In genomic region chr7:131007439-131008330, GRCh38 we compare ENCODE assay signal across 8 cellular contexts.
A peak's percentile ranks its signal among the peaks of the same experiment; 100 is the strongest.
DNase-seq lines count a peak whose midpoint lies in the region; ATAC-seq and TF ChIP-seq lines count a peak whose summit lies in the region.

No MANE protein-coding gene starts in this region.

- H3K4me3 Mint-ChIP-seq in activated CD4-positive, alpha-beta T cell treated with anti-CD3 and anti-CD28 coated beads for 36 hours: peak overlapping the region; percentile 68

- ATAC-seq in GM21576 (IDR thresholded peaks at IDR 0.05; ENCODE audit: unreplicated experiment) (peak; percentile 41), lower lobe of right lung (peak; percentile 57 to 65)
- peak; percentile 27 for ATAC-seq in activated CD4-positive, alpha-beta T cell treated with anti-CD3 and anti-CD28 coated beads for 36 hours
- ATAC-seq in stimulated activated naive CD8-positive, alpha-beta T cell treated with anti-CD3 and anti-CD28 coated beads, Interleukin-15, Interleukin-2, amounts not matched to agents 100 U/mL and 50 U/mL, for 24 hours: peak; percentile 25

- no peak overlapping the region for H3K4me3 ChIP-seq in lower lobe of right lung

- H3K9me3 ChIP-seq in lower lobe of right lung: peaks cover 5% of the 10 kb centered on the region

- H3K27ac Mint-ChIP-seq in activated CD4-positive, alpha-beta T cell treated with anti-CD3 and anti-CD28 coated beads for 36 hours: peak overlapping the region; percentile 96

- peaks cover 90% of the 10 kb centered on the region for H3K4me1 Mint-ChIP-seq in activated CD4-positive, alpha-beta T cell treated with anti-CD3 and anti-CD28 coated beads for 36 hours

- no peaks in the 10 kb centered on the region for H3K27me3 Mint-ChIP-seq in activated CD4-positive, alpha-beta T cell treated with anti-CD3 and anti-CD28 coated beads for 36 hours

- peaks cover 31% of the 10 kb centered on the region for H3K36me3 Mint-ChIP-seq in activated CD4-positive, alpha-beta T cell treated with anti-CD3 and anti-CD28 coated beads for 36 hours (ENCODE audit: low read depth)

- H3K27ac ChIP-seq in lower lobe of right lung: peak overlapping the region; percentile 51

- H3K36me3 ChIP-seq in lower lobe of right lung: no peaks in the 10 kb centered on the region

- H3K4me1 ChIP-seq in lower lobe of right lung: peaks cover 64% of the 10 kb centered on the region

- TF ChIP-seq CTCF in lower lobe of right lung (IDR thresholded peaks at IDR 0.05): peak; percentile 47

- no peaks in the 10 kb centered on the region for H3K27me3 ChIP-seq in lower lobe of right lung (ENCODE audit: low read depth)

- intact Hi-C loops in activated CD4-positive, alpha-beta T cell treated with anti-CD3 and anti-CD28 coated beads for 36 hours (cut with DNase I, micrococcal nuclease): loop anchor here (1.0 to 2.0 kb wide), 4 partner anchors 25 to 110 kb away; no protein-coding TSS in a partner anchor
- intact Hi-C loops in lower lobe of right lung (cut with DNase I): no loop called here

- H3K9me3 Mint-ChIP-seq in activated CD4-positive, alpha-beta T cell treated with anti-CD3 and anti-CD28 coated beads for 36 hours (ENCODE audit: low read depth): peaks cover 4% of the 10 kb centered on the region

- POLR2A ChIA-PET in activated CD4-positive, alpha-beta T cell treated with anti-CD3 and anti-CD28 coated beads for 36 hours (lab: Charles Lee): interaction anchor here (0.7 to 4.0 kb wide), 3 partner anchors 29 to 50 kb away, joined by 3 to 27 read pairs (median 3); no protein-coding TSS in a partner anchor

- CTCF ChIA-PET in activated CD4-positive, alpha-beta T cell treated with anti-CD3 and anti-CD28 coated beads for 36 hours (lab: Charles Lee): interaction anchor here (0.6 to 3.8 kb wide), 21 partner anchors 8 to 375 kb away, joined by 3 to 44 read pairs (median 5); no protein-coding TSS in a partner anchor

- DNase-seq in DMS53 (lab: John Stamatoyannopoulos, UW) (peak; percentile 94), NCI-H2081 (lab: John Stamatoyannopoulos, UW) (peak; percentile 47 to 54), dermis blood vessel endothelial cell (peak; percentile 70), lower lobe of right lung (peak; percentile 69), 8988T (no peak)
- DNase-seq in activated CD4-positive, alpha-beta T cell treated with anti-CD3 and anti-CD28 coated beads for 36 hours: peak; percentile 80
- peak; percentile 65 for DNase-seq in stimulated activated naive CD8-positive, alpha-beta T cell treated with anti-CD3 and anti-CD28 coated beads, Interleukin-15, Interleukin-2, amounts not matched to agents 100 U/mL and 50 U/mL, for 24 hours
